In the genomic region with DNA sequence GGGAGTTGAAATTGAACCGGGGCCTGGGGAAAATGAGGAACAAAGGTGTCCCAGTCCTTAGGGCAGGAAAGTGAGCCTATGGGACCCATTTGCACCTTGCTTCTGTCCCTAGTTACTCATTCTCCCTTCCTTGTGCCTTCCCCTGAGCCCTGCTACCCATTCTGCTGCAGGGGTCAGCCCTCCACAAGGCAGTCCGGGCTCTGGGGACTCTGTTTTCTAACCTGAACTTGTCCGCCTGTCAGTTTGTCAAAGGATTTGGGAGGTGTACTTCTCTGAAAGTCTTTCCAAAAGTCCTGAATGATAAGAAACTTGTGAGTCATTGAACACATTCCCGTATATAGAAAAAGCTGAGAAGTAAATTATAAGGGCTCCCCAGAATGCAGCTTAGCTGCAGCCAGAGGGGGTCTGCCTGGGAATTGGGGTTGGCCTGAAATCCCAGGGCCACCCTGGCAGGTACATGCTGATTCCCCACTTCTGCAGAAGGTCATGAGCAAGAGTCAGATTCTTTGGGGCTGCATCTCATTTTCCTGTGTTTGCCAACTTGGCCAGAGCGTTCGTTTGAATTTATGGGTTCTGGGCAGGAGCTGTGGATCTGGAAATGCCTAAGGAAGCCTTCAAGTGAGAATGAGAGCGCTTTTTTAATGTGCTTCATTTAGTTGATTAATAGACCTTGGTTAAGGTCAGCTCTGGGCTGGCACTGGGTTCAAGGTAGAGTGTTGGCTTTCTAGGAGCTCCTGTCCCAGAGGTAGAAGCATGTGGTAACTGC, we compare ENCODE assay signal across 1 cellular context.
A peak's percentile ranks its signal among the peaks of the same experiment; 100 is the strongest.
TF ChIP-seq lines count a peak whose summit lies in the region.

No MANE protein-coding gene starts in this region.

TF ChIP-seq in K562, 482 proteins besides CTCF, POLR2A, EP300 and RAD21 (continued from another document):
- TF ChIP-seq NR4A1 (CRISPR knock-in tag; IDR thresholded peaks at IDR 0.05) (no peak), NR4A1 (tag; IDR thresholded peaks at IDR 0.05) (0 out of 2 replicates have a peak, but pooled peaks have one; percentile 57), PHF20 (IDR thresholded peaks at IDR 0.05; ENCODE audit: partially characterized antibody) (peak; percentile 2), PML (IDR thresholded peaks at IDR 0.05; ENCODE audit: low read length) (0 out of 2 replicates have a peak, but pooled peaks have one; percentile 21), NR2C2 (CRISPR knock-in tag; IDR thresholded peaks at IDR 0.05) (no peak), NR2C2 (tag; IDR thresholded peaks at IDR 0.05) (peak; percentile 57; the same call in 1 of the 2 replicates), MCM3 (IDR thresholded peaks at IDR 0.05) (no peak), WHSC1 (IDR thresholded peaks at IDR 0.05; ENCODE audit: low read length) (no peak), STAT5B (CRISPR knock-in tag; IDR thresholded peaks at IDR 0.05) (no peak), EZH2 (IDR thresholded peaks at IDR 0.05; ENCODE audit: borderline replicate concordance, low read depth, low read length) (no peak), STAT5A (IDR thresholded peaks at IDR 0.05; ENCODE audit: borderline replicate concordance, low read length) (no peak), DPF2 (IDR thresholded peaks at IDR 0.05) (peak; percentile 14; the same call in 1 of the 2 replicates), TBL1XR1 (IDR thresholded peaks at IDR 0.05; ENCODE audit: low read length in 2 of 2) (no peak), RBFOX2 (IDR thresholded peaks at IDR 0.05; ENCODE audit: low read depth, low read length) (0 out of 2 replicates have a peak, but pooled peaks have one; percentile 0), ZBTB7A (IDR thresholded peaks at IDR 0.05; ENCODE audit: borderline replicate concordance, control insufficient read depth, low read depth, low read length) (0 out of 2 replicates have a peak, but pooled peaks have one; percentile 3), FOSL1 (tag; conservative IDR thresholded peaks at IDR 0.05) (peak; percentile 92), FOXJ2 (tag; IDR thresholded peaks at IDR 0.05) (0 out of 2 replicates have a peak, but pooled peaks have one; percentile 18), GABPA (tag; conservative IDR thresholded peaks at IDR 0.05; ENCODE audit: low read depth) (0 out of 2 replicates have a peak, but pooled peaks have one; percentile 13), KAT7 (CRISPR knock-in tag; IDR thresholded peaks at IDR 0.05; ENCODE audit: borderline replicate concordance) (peak; percentile 27), YY1 (IDR thresholded peaks at IDR 0.05; ENCODE audit: borderline replicate concordance in 1 of 3, control insufficient read depth in 1 of 3, extremely low read depth in 1 of 3, insufficient read depth in 3 of 3, insufficient read length in 1 of 3, insufficient replicate concordance in 2 of 3, low read depth in 1 of 3, low read length in 2 of 3) (peak in 1 of 3 experiments; percentile 2), KDM5B (IDR thresholded peaks at IDR 0.05; ENCODE audit: insufficient replicate concordance, low read depth, low read length) (peak; percentile 21), NFRKB (IDR thresholded peaks at IDR 0.05; ENCODE audit: low read depth) (0 out of 2 replicates have a peak, but pooled peaks have one; percentile 6), ZFX (CRISPR knock-in tag; IDR thresholded peaks at IDR 0.05) (no peak), ZNF263 (CRISPR knock-in tag; IDR thresholded peaks at IDR 0.05; ENCODE audit: borderline replicate concordance) (peak; percentile 57; the same call in 1 of the 2 replicates), CHD4 (IDR thresholded peaks at IDR 0.05; ENCODE audit: insufficient read depth, insufficient replicate concordance, low read depth, low read length, poor library complexity, severe bottlenecking) (peak; percentile 64), ZNF707 (CRISPR knock-in tag; conservative IDR thresholded peaks at IDR 0.05) (no peak; the same call in 1 of the 2 replicates), MAFF (IDR thresholded peaks at IDR 0.05; ENCODE audit: low read length) (0 out of 2 replicates have a peak, but pooled peaks have one; percentile 14), JUND (IDR thresholded peaks at IDR 0.05; ENCODE audit: borderline replicate concordance, low read depth, low read length) (peak; percentile 37; the same call in 1 of the 2 replicates), JUND (tag; IDR thresholded peaks at IDR 0.05; ENCODE audit: borderline replicate concordance, low read depth, low read length) (no peak; the same call in 1 of the 3 replicates), GABPB1 (CRISPR knock-in tag; IDR thresholded peaks at IDR 0.05) (0 out of 2 replicates have a peak, but pooled peaks have one; percentile 13), SRF (CRISPR knock-in tag; IDR thresholded peaks at IDR 0.05) (peak in 1 of 2 experiments; percentile 66; a peak in 2 of 4 replicates), CXXC5 (CRISPR knock-in tag; IDR thresholded peaks at IDR 0.05) (peak; percentile 6; the same call in 1 of the 2 replicates), MXI1 (IDR thresholded peaks at IDR 0.05; ENCODE audit: low read depth, low read length) (0 out of 2 replicates have a peak, but pooled peaks have one; percentile 8), MAFG (tag; conservative IDR thresholded peaks at IDR 0.05) (no peak), HNRNPLL (IDR thresholded peaks at IDR 0.05; ENCODE audit: low read depth, low read length, poor library complexity, severe bottlenecking) (peak; percentile 6)
- TF ChIP-seq, protein P1, sequence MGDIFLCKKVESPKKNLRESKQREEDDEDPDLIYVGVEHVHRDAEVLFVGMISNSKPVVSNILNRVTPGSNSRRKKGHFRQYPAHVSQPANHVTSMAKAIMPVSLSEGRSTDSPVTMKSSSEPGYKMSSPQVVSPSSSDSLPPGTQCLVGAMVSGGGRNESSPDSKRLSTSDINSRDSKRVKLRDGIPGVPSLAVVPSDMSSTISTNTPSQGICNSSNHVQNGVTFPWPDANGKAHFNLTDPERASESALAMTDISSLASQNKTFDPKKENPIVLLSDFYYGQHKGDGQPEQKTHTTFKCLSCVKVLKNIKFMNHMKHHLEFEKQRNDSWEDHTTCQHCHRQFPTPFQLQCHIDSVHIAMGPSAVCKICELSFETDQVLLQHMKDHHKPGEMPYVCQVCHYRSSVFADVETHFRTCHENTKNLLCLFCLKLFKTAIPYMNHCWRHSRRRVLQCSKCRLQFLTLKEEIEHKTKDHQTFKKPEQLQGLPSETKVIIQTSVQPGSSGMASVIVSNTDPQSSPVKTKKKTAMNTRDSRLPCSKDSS (IDR thresholded peaks at IDR 0.05; ENCODE audit: low read depth, partially characterized antibody) = no peak
- TF ChIP-seq, protein P2, sequence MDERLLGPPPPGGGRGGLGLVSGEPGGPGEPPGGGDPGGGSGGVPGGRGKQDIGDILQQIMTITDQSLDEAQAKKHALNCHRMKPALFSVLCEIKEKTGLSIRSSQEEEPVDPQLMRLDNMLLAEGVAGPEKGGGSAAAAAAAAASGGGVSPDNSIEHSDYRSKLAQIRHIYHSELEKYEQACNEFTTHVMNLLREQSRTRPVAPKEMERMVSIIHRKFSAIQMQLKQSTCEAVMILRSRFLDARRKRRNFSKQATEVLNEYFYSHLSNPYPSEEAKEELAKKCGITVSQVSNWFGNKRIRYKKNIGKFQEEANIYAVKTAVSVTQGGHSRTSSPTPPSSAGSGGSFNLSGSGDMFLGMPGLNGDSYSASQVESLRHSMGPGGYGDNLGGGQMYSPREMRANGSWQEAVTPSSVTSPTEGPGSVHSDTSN (CRISPR knock-in tag; IDR thresholded peaks at IDR 0.05; ENCODE audit: low read depth) = no peak
- TF ChIP-seq, protein P2 (tag; conservative IDR thresholded peaks at IDR 0.05; ENCODE audit: low read depth) = 0 out of 2 replicates have a peak, but pooled peaks have one; percentile 19
- TF ChIP-seq, protein P3, sequence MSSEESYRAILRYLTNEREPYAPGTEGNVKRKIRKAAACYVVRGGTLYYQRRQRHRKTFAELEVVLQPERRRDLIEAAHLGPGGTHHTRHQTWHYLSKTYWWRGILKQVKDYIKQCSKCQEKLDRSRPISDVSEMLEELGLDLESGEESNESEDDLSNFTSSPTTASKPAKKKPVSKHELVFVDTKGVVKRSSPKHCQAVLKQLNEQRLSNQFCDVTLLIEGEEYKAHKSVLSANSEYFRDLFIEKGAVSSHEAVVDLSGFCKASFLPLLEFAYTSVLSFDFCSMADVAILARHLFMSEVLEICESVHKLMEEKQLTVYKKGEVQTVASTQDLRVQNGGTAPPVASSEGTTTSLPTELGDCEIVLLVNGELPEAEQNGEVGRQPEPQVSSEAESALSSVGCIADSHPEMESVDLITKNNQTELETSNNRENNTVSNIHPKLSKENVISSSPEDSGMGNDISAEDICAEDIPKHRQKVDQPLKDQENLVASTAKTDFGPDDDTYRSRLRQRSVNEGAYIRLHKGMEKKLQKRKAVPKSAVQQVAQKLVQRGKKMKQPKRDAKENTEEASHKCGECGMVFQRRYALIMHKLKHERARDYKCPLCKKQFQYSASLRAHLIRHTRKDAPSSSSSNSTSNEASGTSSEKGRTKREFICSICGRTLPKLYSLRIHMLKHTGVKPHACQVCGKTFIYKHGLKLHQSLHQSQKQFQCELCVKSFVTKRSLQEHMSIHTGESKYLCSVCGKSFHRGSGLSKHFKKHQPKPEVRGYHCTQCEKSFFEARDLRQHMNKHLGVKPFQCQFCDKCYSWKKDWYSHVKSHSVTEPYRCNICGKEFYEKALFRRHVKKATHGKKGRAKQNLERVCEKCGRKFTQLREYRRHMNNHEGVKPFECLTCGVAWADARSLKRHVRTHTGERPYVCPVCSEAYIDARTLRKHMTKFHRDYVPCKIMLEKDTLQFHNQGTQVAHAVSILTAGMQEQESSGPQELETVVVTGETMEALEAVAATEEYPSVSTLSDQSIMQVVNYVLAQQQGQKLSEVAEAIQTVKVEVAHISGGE (CRISPR knock-in tag; IDR thresholded peaks at IDR 0.05) = peak in 1 of 3 experiments; percentile 21; a peak in 1 of 6 replicates
- TF ChIP-seq, protein P4, sequence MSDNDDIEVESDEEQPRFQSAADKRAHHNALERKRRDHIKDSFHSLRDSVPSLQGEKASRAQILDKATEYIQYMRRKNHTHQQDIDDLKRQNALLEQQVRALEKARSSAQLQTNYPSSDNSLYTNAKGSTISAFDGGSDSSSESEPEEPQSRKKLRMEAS (CRISPR knock-in tag; IDR thresholded peaks at IDR 0.05) = no peak
- TF ChIP-seq, protein P5, sequence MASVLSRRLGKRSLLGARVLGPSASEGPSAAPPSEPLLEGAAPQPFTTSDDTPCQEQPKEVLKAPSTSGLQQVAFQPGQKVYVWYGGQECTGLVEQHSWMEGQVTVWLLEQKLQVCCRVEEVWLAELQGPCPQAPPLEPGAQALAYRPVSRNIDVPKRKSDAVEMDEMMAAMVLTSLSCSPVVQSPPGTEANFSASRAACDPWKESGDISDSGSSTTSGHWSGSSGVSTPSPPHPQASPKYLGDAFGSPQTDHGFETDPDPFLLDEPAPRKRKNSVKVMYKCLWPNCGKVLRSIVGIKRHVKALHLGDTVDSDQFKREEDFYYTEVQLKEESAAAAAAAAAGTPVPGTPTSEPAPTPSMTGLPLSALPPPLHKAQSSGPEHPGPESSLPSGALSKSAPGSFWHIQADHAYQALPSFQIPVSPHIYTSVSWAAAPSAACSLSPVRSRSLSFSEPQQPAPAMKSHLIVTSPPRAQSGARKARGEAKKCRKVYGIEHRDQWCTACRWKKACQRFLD (CRISPR knock-in tag; IDR thresholded peaks at IDR 0.05) = 0 out of 2 replicates have a peak, but pooled peaks have one; percentile 36
- TF ChIP-seq, protein P6, sequence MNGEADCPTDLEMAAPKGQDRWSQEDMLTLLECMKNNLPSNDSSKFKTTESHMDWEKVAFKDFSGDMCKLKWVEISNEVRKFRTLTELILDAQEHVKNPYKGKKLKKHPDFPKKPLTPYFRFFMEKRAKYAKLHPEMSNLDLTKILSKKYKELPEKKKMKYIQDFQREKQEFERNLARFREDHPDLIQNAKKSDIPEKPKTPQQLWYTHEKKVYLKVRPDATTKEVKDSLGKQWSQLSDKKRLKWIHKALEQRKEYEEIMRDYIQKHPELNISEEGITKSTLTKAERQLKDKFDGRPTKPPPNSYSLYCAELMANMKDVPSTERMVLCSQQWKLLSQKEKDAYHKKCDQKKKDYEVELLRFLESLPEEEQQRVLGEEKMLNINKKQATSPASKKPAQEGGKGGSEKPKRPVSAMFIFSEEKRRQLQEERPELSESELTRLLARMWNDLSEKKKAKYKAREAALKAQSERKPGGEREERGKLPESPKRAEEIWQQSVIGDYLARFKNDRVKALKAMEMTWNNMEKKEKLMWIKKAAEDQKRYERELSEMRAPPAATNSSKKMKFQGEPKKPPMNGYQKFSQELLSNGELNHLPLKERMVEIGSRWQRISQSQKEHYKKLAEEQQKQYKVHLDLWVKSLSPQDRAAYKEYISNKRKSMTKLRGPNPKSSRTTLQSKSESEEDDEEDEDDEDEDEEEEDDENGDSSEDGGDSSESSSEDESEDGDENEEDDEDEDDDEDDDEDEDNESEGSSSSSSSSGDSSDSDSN (IDR thresholded peaks at IDR 0.05; ENCODE audit: borderline replicate concordance in 1 of 2, low read depth in 2 of 2, low read length in 2 of 2) = 0 out of 4 replicates have a peak, but pooled peaks of 1 of the 2 experiments have one; percentile 37
- TF ChIP-seq, protein P7, sequence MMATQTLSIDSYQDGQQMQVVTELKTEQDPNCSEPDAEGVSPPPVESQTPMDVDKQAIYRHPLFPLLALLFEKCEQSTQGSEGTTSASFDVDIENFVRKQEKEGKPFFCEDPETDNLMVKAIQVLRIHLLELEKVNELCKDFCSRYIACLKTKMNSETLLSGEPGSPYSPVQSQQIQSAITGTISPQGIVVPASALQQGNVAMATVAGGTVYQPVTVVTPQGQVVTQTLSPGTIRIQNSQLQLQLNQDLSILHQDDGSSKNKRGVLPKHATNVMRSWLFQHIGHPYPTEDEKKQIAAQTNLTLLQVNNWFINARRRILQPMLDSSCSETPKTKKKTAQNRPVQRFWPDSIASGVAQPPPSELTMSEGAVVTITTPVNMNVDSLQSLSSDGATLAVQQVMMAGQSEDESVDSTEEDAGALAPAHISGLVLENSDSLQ (IDR thresholded peaks at IDR 0.05) = peak; percentile 63
TF ChIP-seq in K562: peak in this region for 29.
